In the genomic region with DNA sequence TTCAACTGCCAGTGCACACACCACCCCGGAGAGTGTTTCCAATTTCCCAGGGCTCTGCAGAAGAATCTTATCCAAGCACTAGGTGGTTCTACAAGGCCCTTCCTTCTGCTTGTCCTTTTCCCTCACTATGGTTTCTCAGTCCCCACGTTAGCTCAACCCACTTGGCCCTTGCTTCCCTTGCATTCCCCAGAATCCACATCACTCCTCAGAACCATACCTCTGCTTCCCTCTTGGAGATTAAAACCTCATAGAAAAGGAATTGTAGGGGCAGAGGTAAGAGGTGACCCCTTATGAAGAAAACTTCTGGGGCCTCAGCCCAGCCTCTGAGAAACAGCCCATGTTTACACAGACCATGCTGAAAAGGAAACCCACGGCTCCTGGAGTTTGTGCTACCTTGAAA, we compare ENCODE assay signal across 6 cellular contexts.
"Had no signal": no experiment of that assay in that cellular context is flagged by ENCODE, and none has a peak within 500 bp of the region (broad histone marks: within the 10 kb centered on the region; RNA-seq: fewer than 3 reads in every experiment).

No MANE protein-coding gene starts in this region.

- H2AFZ ChIP-seq: GM23248 had no signal

- H3K9me3 ChIP-seq: HAP-1 had no signal

- H3K36me3 ChIP-seq: HAP-1 had no signal

- H3K9me3 Mint-ChIP-seq: IgD-negative memory B cell had no signal

- H3K9ac ChIP-seq: GM23248 had no signal

- H3K4me3 Mint-ChIP-seq: IgD-negative memory B cell had no signal

- H3K27ac ChIP-seq: GM23248 had no signal

- ATAC-seq: HCT116 had no signal

- DNase-seq: GM23248, GOT3, H7 had no signal

- H3K4me3 ChIP-seq: GM23248, HAP-1 had no signal

- H3K27ac Mint-ChIP-seq: IgD-negative memory B cell had no signal
